ENCODE assay signal across 13 cellular contexts in the genomic region with DNA sequence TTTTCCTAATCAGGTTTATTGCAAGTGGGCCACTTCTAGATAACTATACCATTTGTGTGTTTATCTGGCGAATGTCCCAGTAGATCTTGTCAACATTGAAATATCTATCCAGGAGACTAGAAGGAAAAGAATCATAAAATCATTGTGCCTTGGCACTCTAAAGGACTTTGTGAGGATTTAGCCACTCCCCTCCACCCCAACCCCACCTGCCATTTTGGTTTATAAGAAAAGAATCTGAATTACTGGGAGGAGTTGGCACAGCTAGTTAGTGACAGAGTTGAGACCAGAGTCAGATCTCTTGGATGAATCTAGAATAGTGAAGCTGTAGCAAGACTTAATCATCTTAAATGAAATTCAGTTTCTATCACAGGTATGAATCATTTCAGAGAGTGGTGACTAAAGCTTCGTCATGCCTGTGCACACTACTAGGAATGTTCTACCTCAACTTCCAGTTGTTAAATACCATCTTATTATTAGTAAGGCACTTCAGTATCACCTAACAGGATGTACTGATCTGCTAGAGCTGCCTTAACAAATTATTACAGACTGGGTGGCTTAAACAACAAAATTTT.
DNase-seq lines count a peak whose midpoint lies in the region; ATAC-seq and TF ChIP-seq lines count a peak whose summit lies in the region.
"Had no signal": no experiment of that assay in that cellular context is flagged by ENCODE, and none has a peak within 500 bp of the region (broad histone marks: within the 10 kb centered on the region; RNA-seq: fewer than 3 reads in every experiment).

No MANE protein-coding gene starts in this region.

- H3K4me3 ChIP-seq in colonic mucosa (no peak overlapping the region), skeletal muscle cell (ENCODE audit: low read depth, low read length) (no peak overlapping the region), right lobe of liver (no peak overlapping the region)
- H3K4me3 ChIP-seq: body of pancreas, sigmoid colon, SJCRH30 had no signal

- no peaks in the 10 kb centered on the region for H3K27me3 ChIP-seq in colonic mucosa
- H3K27me3 ChIP-seq in right lobe of liver, result no peaks in the 10 kb centered on the region
- H3K27me3 ChIP-seq: body of pancreas, sigmoid colon, SJCRH30 had no signal

- H3K4me1 Mint-ChIP-seq in activated CD8-positive, alpha-beta memory T cell treated with anti-CD3 and anti-CD28 coated beads, Interleukin-2, amount 10 ng/mL, durations not matched to agents 7 days and 5 days, result no peaks in the 10 kb centered on the region

- H3K9me3 ChIP-seq in colonic mucosa (no peaks in the 10 kb centered on the region), right lobe of liver (no peaks in the 10 kb centered on the region)
- H3K9me3 ChIP-seq: body of pancreas, sigmoid colon, SJCRH30 had no signal

- no peak overlapping the region for H3K27ac ChIP-seq in colonic mucosa
- H3K27ac ChIP-seq in right lobe of liver, result no peak overlapping the region
- H3K27ac ChIP-seq: body of pancreas, sigmoid colon, SJCRH30 had no signal

- no peak for TF ChIP-seq CTCF in colonic mucosa (IDR thresholded peaks at IDR 0.05)
- TF ChIP-seq CTCF in right lobe of liver (IDR thresholded peaks at IDR 0.05), result no peak

- H3K27ac Mint-ChIP-seq in activated CD8-positive, alpha-beta memory T cell treated with anti-CD3 and anti-CD28 coated beads, Interleukin-2, amount 10 ng/mL, durations not matched to agents 7 days and 5 days, result no peak overlapping the region
- H3K27ac Mint-ChIP-seq: natural killer cell treated with Interleukin-12 subunit alpha and Interleukin-12 subunit beta and Interleukin-15 and Interleukin-18, amount 100 ng/mL, for 72 hours had no signal

- intact Hi-C loops in colonic mucosa (cut with DNase I), result loop anchor here (10.0 kb wide), 1 partner anchor 1608 kb away; no protein-coding TSS in a partner anchor
- intact Hi-C loops in right lobe of liver (cut with DNase I), result no loop called here

- no peak overlapping the region for H3K9ac ChIP-seq in colonic mucosa (ENCODE audit: low read depth in 2 of 2, low read length in 2 of 2)

- CTCF ChIA-PET in activated CD8-positive, alpha-beta memory T cell treated with anti-CD3 and anti-CD28 coated beads, Interleukin-2, amount 10 ng/mL, durations not matched to agents 7 days and 5 days (lab: Charles Lee), result no interaction called here

- H3K36me3 ChIP-seq in colonic mucosa, result no peaks in the 10 kb centered on the region
- no peaks in the 10 kb centered on the region for H3K36me3 ChIP-seq in right lobe of liver
- H3K36me3 ChIP-seq: sigmoid colon, SJCRH30 had no signal

- no peaks in the 10 kb centered on the region for H3K9me3 Mint-ChIP-seq in activated CD8-positive, alpha-beta memory T cell treated with anti-CD3 and anti-CD28 coated beads, Interleukin-2, amount 10 ng/mL, durations not matched to agents 7 days and 5 days (ENCODE audit: low read depth)
- H3K9me3 Mint-ChIP-seq: natural killer cell treated with Interleukin-12 subunit alpha and Interleukin-12 subunit beta and Interleukin-15 and Interleukin-18, amount 100 ng/mL, for 72 hours had no signal

- no peaks in the 10 kb centered on the region for H3K36me3 Mint-ChIP-seq in activated CD8-positive, alpha-beta memory T cell treated with anti-CD3 and anti-CD28 coated beads, Interleukin-2, amount 10 ng/mL, durations not matched to agents 7 days and 5 days
- H3K36me3 Mint-ChIP-seq: natural killer cell treated with Interleukin-12 subunit alpha and Interleukin-12 subunit beta and Interleukin-15 and Interleukin-18, amount 100 ng/mL, for 72 hours had no signal

- no peak for ATAC-seq in activated CD8-positive, alpha-beta memory T cell treated with anti-CD3 and anti-CD28 coated beads, Interleukin-2, amount 10 ng/mL, durations not matched to agents 7 days and 5 days
- ATAC-seq in right lobe of liver (no peak), GM21528 (IDR thresholded peaks at IDR 0.05; ENCODE audit: low FRiP score, unreplicated experiment) (no peak)
- ATAC-seq: body of pancreas; natural killer cell treated with Interleukin-12 subunit alpha and Interleukin-12 subunit beta and Interleukin-15 and Interleukin-18, amount 100 ng/mL, for 72 hours had no signal

- TF ChIP-seq POLR2A in right lobe of liver (IDR thresholded peaks at IDR 0.05), result no peak

- WGBS in right lobe of liver (ENCODE audit: insufficient coverage, low coverage, low lambda C conversion rate, missing lambda C conversion rate), result 63% methylated on average over 2 of the region's 2 CpGs

- H3K4me3 Mint-ChIP-seq in activated CD8-positive, alpha-beta memory T cell treated with anti-CD3 and anti-CD28 coated beads, Interleukin-2, amount 10 ng/mL, durations not matched to agents 7 days and 5 days, result no peak overlapping the region
- H3K4me3 Mint-ChIP-seq: natural killer cell treated with Interleukin-12 subunit alpha and Interleukin-12 subunit beta and Interleukin-15 and Interleukin-18, amount 100 ng/mL, for 72 hours had no signal

- no peaks in the 10 kb centered on the region for H3K4me1 ChIP-seq in colonic mucosa
- H3K4me1 ChIP-seq in right lobe of liver, result no peaks in the 10 kb centered on the region
- H3K4me1 ChIP-seq: body of pancreas, sigmoid colon, SJCRH30 had no signal

- DNase-seq in GM03348 (ENCODE audit: low spot score) (peak; percentile 44), NCI-H1105 treated with DMSO at 0.1 percent for 48 hours (lab: John Stamatoyannopoulos, UW) (peak; percentile 95), colonic mucosa (peak; percentile 53), skeletal muscle cell (ENCODE audit: low read depth) (peak; percentile 49), right lobe of liver (no peak)
- DNase-seq in activated CD8-positive, alpha-beta memory T cell treated with anti-CD3 and anti-CD28 coated beads, Interleukin-2, amount 10 ng/mL, durations not matched to agents 7 days and 5 days, result no peak
- DNase-seq: body of pancreas; effector CD8-positive, alpha-beta T cell; NCI-H187; sigmoid colon; SJCRH30 had no signal

- H3K27me3 Mint-ChIP-seq in activated CD8-positive, alpha-beta memory T cell treated with anti-CD3 and anti-CD28 coated beads, Interleukin-2, amount 10 ng/mL, durations not matched to agents 7 days and 5 days, result peaks cover 9% of the 10 kb centered on the region

Comparison
In these comparisons a context has a peak if more than half of its experiments do, and no peak if none do; other contexts are left out.
1. DNase-seq: peak in GM03348 (single experiment), NCI-H1105 treated with DMSO at 0.1 percent for 48 hours (single experiment), colonic mucosa (single experiment) and skeletal muscle cell (single experiment); none in activated CD8-positive, alpha-beta memory T cell treated with anti-CD3 and anti-CD28 coated beads, Interleukin-2, amount 10 ng/mL, durations not matched to agents 7 days and 5 days (single experiment) and right lobe of liver (0 of 3).